ENCODE assay signal across 1 cellular context in the genomic region with DNA sequence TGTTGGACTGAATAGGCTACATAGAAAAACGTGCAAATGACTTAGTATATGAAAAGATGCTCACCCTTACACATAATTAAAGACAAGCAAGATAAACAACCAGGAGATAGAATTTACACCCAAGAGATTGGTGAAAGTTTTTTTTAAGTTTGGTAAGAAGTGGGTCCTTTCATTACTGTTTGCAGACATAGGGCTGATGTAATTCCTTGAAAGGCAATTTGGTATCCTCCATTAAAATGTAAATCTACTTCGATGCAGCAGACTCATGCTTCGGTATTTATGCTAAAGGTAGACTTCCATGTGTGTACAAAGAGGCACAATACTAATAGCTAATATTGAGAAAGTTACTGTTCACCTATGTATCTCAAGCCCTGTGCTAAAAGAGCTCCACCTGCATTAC.
A peak's percentile ranks its signal among the peaks of the same experiment; 100 is the strongest.
TF ChIP-seq lines count a peak whose summit lies in the region.

No MANE protein-coding gene starts in this region.

TF ChIP-seq in K562, 482 proteins besides CTCF, POLR2A, EP300 and RAD21 (continued from another document):
- TF ChIP-seq, protein P1, sequence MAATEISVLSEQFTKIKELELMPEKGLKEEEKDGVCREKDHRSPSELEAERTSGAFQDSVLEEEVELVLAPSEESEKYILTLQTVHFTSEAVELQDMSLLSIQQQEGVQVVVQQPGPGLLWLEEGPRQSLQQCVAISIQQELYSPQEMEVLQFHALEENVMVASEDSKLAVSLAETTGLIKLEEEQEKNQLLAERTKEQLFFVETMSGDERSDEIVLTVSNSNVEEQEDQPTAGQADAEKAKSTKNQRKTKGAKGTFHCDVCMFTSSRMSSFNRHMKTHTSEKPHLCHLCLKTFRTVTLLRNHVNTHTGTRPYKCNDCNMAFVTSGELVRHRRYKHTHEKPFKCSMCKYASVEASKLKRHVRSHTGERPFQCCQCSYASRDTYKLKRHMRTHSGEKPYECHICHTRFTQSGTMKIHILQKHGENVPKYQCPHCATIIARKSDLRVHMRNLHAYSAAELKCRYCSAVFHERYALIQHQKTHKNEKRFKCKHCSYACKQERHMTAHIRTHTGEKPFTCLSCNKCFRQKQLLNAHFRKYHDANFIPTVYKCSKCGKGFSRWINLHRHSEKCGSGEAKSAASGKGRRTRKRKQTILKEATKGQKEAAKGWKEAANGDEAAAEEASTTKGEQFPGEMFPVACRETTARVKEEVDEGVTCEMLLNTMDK (IDR thresholded peaks at IDR 0.05; ENCODE audit: borderline replicate concordance, insufficient read depth, low read depth, low read length, poor library complexity, severe bottlenecking): no peak
- TF ChIP-seq PHF21A (IDR thresholded peaks at IDR 0.05; ENCODE audit: borderline replicate concordance, low read depth): no peak
- no peak for TF ChIP-seq ZEB2 (IDR thresholded peaks at IDR 0.05)
- TF ChIP-seq ZNF586 (CRISPR knock-in tag; conservative IDR thresholded peaks at IDR 0.05): no peak
- TF ChIP-seq POLR2H (tag; IDR thresholded peaks at IDR 0.05; ENCODE audit: low read depth): 0 out of 2 replicates have a peak, but pooled peaks have one; percentile 17
- TF ChIP-seq RNF2 (IDR thresholded peaks at IDR 0.05): no peak
- no peak for TF ChIP-seq ILF3 (IDR thresholded peaks at IDR 0.05; ENCODE audit: borderline replicate concordance)
- TF ChIP-seq, protein P2, sequence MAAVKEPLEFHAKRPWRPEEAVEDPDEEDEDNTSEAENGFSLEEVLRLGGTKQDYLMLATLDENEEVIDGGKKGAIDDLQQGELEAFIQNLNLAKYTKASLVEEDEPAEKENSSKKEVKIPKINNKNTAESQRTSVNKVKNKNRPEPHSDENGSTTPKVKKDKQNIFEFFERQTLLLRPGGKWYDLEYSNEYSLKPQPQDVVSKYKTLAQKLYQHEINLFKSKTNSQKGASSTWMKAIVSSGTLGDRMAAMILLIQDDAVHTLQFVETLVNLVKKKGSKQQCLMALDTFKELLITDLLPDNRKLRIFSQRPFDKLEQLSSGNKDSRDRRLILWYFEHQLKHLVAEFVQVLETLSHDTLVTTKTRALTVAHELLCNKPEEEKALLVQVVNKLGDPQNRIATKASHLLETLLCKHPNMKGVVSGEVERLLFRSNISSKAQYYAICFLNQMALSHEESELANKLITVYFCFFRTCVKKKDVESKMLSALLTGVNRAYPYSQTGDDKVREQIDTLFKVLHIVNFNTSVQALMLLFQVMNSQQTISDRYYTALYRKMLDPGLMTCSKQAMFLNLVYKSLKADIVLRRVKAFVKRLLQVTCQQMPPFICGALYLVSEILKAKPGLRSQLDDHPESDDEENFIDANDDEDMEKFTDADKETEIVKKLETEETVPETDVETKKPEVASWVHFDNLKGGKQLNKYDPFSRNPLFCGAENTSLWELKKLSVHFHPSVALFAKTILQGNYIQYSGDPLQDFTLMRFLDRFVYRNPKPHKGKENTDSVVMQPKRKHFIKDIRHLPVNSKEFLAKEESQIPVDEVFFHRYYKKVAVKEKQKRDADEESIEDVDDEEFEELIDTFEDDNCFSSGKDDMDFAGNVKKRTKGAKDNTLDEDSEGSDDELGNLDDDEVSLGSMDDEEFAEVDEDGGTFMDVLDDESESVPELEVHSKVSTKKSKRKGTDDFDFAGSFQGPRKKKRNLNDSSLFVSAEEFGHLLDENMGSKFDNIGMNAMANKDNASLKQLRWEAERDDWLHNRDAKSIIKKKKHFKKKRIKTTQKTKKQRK (IDR thresholded peaks at IDR 0.05; ENCODE audit: borderline replicate concordance, low read depth, low read length): no peak
- no peak for TF ChIP-seq ZNF217 (CRISPR knock-in tag; IDR thresholded peaks at IDR 0.05)
- no peak for TF ChIP-seq ZFP36 (IDR thresholded peaks at IDR 0.05; ENCODE audit: low read depth, low read length, partially characterized antibody)
- no peak for TF ChIP-seq CEBPG (CRISPR knock-in tag; IDR thresholded peaks at IDR 0.05)
- TF ChIP-seq CEBPG (tag; conservative IDR thresholded peaks at IDR 0.05 in 1 of 2, IDR thresholded peaks at IDR 0.05 in 1 of 2): peak in 1 of 2 experiments; percentile 63; a peak in 2 of 4 replicates
- TF ChIP-seq MXI1 (IDR thresholded peaks at IDR 0.05; ENCODE audit: low read depth, low read length): no peak
- no peak for TF ChIP-seq SMARCC2 (IDR thresholded peaks at IDR 0.05; ENCODE audit: low read depth)
- TF ChIP-seq NR3C1 (CRISPR knock-in tag; IDR thresholded peaks at IDR 0.05): no peak
- TF ChIP-seq, protein P3, sequence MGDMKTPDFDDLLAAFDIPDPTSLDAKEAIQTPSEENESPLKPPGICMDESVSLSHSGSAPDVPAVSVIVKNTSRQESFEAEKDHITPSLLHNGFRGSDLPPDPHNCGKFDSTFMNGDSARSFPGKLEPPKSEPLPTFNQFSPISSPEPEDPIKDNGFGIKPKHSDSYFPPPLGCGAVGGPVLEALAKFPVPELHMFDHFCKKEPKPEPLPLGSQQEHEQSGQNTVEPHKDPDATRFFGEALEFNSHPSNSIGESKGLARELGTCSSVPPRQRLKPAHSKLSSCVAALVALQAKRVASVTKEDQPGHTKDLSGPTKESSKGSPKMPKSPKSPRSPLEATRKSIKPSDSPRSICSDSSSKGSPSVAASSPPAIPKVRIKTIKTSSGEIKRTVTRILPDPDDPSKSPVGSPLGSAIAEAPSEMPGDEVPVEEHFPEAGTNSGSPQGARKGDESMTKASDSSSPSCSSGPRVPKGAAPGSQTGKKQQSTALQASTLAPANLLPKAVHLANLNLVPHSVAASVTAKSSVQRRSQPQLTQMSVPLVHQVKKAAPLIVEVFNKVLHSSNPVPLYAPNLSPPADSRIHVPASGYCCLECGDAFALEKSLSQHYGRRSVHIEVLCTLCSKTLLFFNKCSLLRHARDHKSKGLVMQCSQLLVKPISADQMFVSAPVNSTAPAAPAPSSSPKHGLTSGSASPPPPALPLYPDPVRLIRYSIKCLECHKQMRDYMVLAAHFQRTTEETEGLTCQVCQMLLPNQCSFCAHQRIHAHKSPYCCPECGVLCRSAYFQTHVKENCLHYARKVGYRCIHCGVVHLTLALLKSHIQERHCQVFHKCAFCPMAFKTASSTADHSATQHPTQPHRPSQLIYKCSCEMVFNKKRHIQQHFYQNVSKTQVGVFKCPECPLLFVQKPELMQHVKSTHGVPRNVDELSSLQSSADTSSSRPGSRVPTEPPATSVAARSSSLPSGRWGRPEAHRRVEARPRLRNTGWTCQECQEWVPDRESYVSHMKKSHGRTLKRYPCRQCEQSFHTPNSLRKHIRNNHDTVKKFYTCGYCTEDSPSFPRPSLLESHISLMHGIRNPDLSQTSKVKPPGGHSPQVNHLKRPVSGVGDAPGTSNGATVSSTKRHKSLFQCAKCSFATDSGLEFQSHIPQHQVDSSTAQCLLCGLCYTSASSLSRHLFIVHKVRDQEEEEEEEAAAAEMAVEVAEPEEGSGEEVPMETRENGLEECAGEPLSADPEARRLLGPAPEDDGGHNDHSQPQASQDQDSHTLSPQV (IDR thresholded peaks at IDR 0.05): no peak
- no peak for TF ChIP-seq BRF1 (IDR thresholded peaks at IDR 0.05; ENCODE audit: borderline replicate concordance, extremely low read depth, insufficient read length)
- TF ChIP-seq TRIM24 (IDR thresholded peaks at IDR 0.05): peak in 1 of 2 experiments; percentile 42; a peak in 2 of 4 replicates
- no peak for TF ChIP-seq ZNF408 (CRISPR knock-in tag; IDR thresholded peaks at IDR 0.05; ENCODE audit: low read depth)
- no peak for TF ChIP-seq GATAD2A (IDR thresholded peaks at IDR 0.05)
- no peak for TF ChIP-seq NFXL1 (CRISPR knock-in tag; IDR thresholded peaks at IDR 0.05)
